ENCODE assay signal across 8 cellular contexts in genomic region chr1:233518344-233518743, GRCh38.
DNase-seq lines count a peak whose midpoint lies in the region; ATAC-seq and TF ChIP-seq lines count a peak whose summit lies in the region.

No MANE protein-coding gene starts in this region.

- H3K4me3 ChIP-seq in lower lobe of right lung = no peak overlapping the region
- H3K4me3 ChIP-seq in effector memory CD4-positive, alpha-beta T cell (ENCODE audit: insufficient read depth, low read depth, low read length, poor library complexity, severe bottlenecking) = no peak overlapping the region

- no peaks in the 10 kb centered on the region for H3K36me3 Mint-ChIP-seq in activated T-cell treated with anti-CD3 and anti-CD28 coated beads, Interleukin-2, amount 50 U/mL, for 72 hours (ENCODE audit: insufficient read depth in 2 of 2)
- H3K36me3 Mint-ChIP-seq in activated naive CD8-positive, alpha-beta T cell treated with anti-CD3 and anti-CD28 coated beads, Interleukin-2, amount 50 U/mL, for 24 hours (ENCODE audit: low read depth) = no peaks in the 10 kb centered on the region

- no peak overlapping the region for H3K4me3 Mint-ChIP-seq in activated T-cell treated with anti-CD3 and anti-CD28 coated beads, Interleukin-2, amount 50 U/mL, for 72 hours
- H3K4me3 Mint-ChIP-seq in activated naive CD8-positive, alpha-beta T cell treated with anti-CD3 and anti-CD28 coated beads, Interleukin-2, amount 50 U/mL, for 24 hours = no peak overlapping the region

- H3K4me1 Mint-ChIP-seq in activated T-cell treated with anti-CD3 and anti-CD28 coated beads, Interleukin-2, amount 50 U/mL, for 72 hours (ENCODE audit: low read depth) = no peaks in the 10 kb centered on the region
- no peaks in the 10 kb centered on the region for H3K4me1 Mint-ChIP-seq in activated naive CD8-positive, alpha-beta T cell treated with anti-CD3 and anti-CD28 coated beads, Interleukin-2, amount 50 U/mL, for 24 hours

- intact Hi-C loops in lower lobe of right lung (cut with DNase I) = no loop called here

- TF ChIP-seq CTCF in lower lobe of right lung (IDR thresholded peaks at IDR 0.05) = peak; percentile 44

- ATAC-seq in activated T-cell treated with anti-CD3 and anti-CD28 coated beads, Interleukin-2, amount 50 U/mL, for 72 hours (replicated peaks in 1 of 2) = peak in 1 of 2 donors; percentile 19
- ATAC-seq in activated naive CD8-positive, alpha-beta T cell treated with anti-CD3 and anti-CD28 coated beads, Interleukin-2, amount 50 U/mL, for 24 hours = no peak
- peak in 1 of 2 donors; percentile 31 for ATAC-seq in lower lobe of right lung

- peak; percentile 31 to 59 for DNase-seq in activated T-cell treated with anti-CD3 and anti-CD28 coated beads, Interleukin-2, amount 50 U/mL, for 72 hours
- DNase-seq in activated T-cell treated with anti-CD3 and anti-CD28 coated beads for 4 hours = no peak
- DNase-seq in MV-4-11 (lab: John Stamatoyannopoulos, UW) = peak; percentile 80
- DNase-seq in activated naive CD8-positive, alpha-beta T cell treated with anti-CD3 and anti-CD28 coated beads, Interleukin-2, amount 50 U/mL, for 24 hours = peak; percentile 28
- no peak for DNase-seq in lower lobe of right lung
- no peak for DNase-seq in effector memory CD4-positive, alpha-beta T cell
- no peak for DNase-seq in activated gamma-delta T cell treated with Interleukin-2 at 50 U/mL for 16 hours
- DNase-seq in NCI-H2029 (lab: John Stamatoyannopoulos, UW) = no peak

- peaks cover 0 to 4% of the 10 kb centered on the region in 2 donors for H3K9me3 Mint-ChIP-seq in activated T-cell treated with anti-CD3 and anti-CD28 coated beads, Interleukin-2, amount 50 U/mL, for 72 hours
- H3K9me3 Mint-ChIP-seq in activated naive CD8-positive, alpha-beta T cell treated with anti-CD3 and anti-CD28 coated beads, Interleukin-2, amount 50 U/mL, for 24 hours = peaks cover 4% of the 10 kb centered on the region

- H3K9me3 ChIP-seq in lower lobe of right lung = no peaks in the 10 kb centered on the region
- H3K9me3 ChIP-seq in effector memory CD4-positive, alpha-beta T cell (ENCODE audit: control insufficient read depth, low read length) = no peaks in the 10 kb centered on the region

- H3K4me1 ChIP-seq in lower lobe of right lung = no peaks in the 10 kb centered on the region
- H3K4me1 ChIP-seq in effector memory CD4-positive, alpha-beta T cell (ENCODE audit: control insufficient read depth, insufficient read depth, low read length, poor library complexity, severe bottlenecking) = no peaks in the 10 kb centered on the region

- H3K27me3 Mint-ChIP-seq in activated T-cell treated with anti-CD3 and anti-CD28 coated beads, Interleukin-2, amount 50 U/mL, for 72 hours (ENCODE audit: low read depth) = no peaks in the 10 kb centered on the region
- H3K27me3 Mint-ChIP-seq in activated naive CD8-positive, alpha-beta T cell treated with anti-CD3 and anti-CD28 coated beads, Interleukin-2, amount 50 U/mL, for 24 hours = peaks cover 5% of the 10 kb centered on the region

- peaks cover 5% of the 10 kb centered on the region for H3K27me3 ChIP-seq in lower lobe of right lung (ENCODE audit: low read depth)
- H3K27me3 ChIP-seq in effector memory CD4-positive, alpha-beta T cell (replicated peaks; ENCODE audit: control insufficient read depth, insufficient read depth, low read length, poor library complexity, severe bottlenecking) = no peaks in the 10 kb centered on the region

- no peaks in the 10 kb centered on the region for H3K36me3 ChIP-seq in lower lobe of right lung
- no peaks in the 10 kb centered on the region for H3K36me3 ChIP-seq in effector memory CD4-positive, alpha-beta T cell (ENCODE audit: control insufficient read depth, insufficient read depth, low read length)

- no peak overlapping the region for H3K27ac Mint-ChIP-seq in activated T-cell treated with anti-CD3 and anti-CD28 coated beads, Interleukin-2, amount 50 U/mL, for 72 hours
- H3K27ac Mint-ChIP-seq in activated naive CD8-positive, alpha-beta T cell treated with anti-CD3 and anti-CD28 coated beads, Interleukin-2, amount 50 U/mL, for 24 hours = no peak overlapping the region

- H3K27ac ChIP-seq in lower lobe of right lung = no peak overlapping the region
- H3K27ac ChIP-seq in effector memory CD4-positive, alpha-beta T cell (ENCODE audit: insufficient read depth, low read length, poor library complexity, severe bottlenecking) = no peak overlapping the region

Comparison
In these comparisons a context has a peak if more than half of its experiments do, and no peak if none do; other contexts are left out.
1. DNase-seq: peak in activated T-cell treated with anti-CD3 and anti-CD28 coated beads, Interleukin-2, amount 50 U/mL, for 72 hours (2 of 2), MV-4-11 (single experiment) and activated naive CD8-positive, alpha-beta T cell treated with anti-CD3 and anti-CD28 coated beads, Interleukin-2, amount 50 U/mL, for 24 hours (single experiment); none in activated T-cell treated with anti-CD3 and anti-CD28 coated beads for 4 hours (single experiment), lower lobe of right lung (single experiment), effector memory CD4-positive, alpha-beta T cell (0 of 3), activated gamma-delta T cell treated with Interleukin-2 at 50 U/mL for 16 hours (single experiment) and NCI-H2029 (single experiment).